ENCODE assay signal across 10 cellular contexts in genomic region chr3:136659253-136659652, GRCh38.
A peak's percentile ranks its signal among the peaks of the same experiment; 100 is the strongest.
DNase-seq lines count a peak whose midpoint lies in the region; ATAC-seq and TF ChIP-seq lines count a peak whose summit lies in the region.
"Had no signal": no experiment of that assay in that cellular context is flagged by ENCODE, and none has a peak within 500 bp of the region (broad histone marks: within the 10 kb centered on the region; RNA-seq: fewer than 3 reads in every experiment).

No MANE protein-coding gene starts in this region.

- H3K36me3 ChIP-seq in iPS-20b (ENCODE audit: insufficient read depth, low read depth, low read length) (no peaks in the 10 kb centered on the region), upper lobe of right lung (no peaks in the 10 kb centered on the region)

- no peak for TF ChIP-seq CTCF in upper lobe of right lung (IDR thresholded peaks at IDR 0.05)

- WGBS in right cardiac atrium: 46% methylated on average over 4 of the region's 4 CpGs

- ATAC-seq in right cardiac atrium: peak; percentile 37 to 57
- peak; percentile 78 for ATAC-seq in upper lobe of right lung
- ATAC-seq in HG02870 (IDR thresholded peaks at IDR 0.05; ENCODE audit: unreplicated experiment): no peak
- no peak for ATAC-seq in HG03520 (IDR thresholded peaks at IDR 0.05; ENCODE audit: unreplicated experiment)
- ATAC-seq: activated CD8-positive, alpha-beta T cell treated with anti-CD3 and anti-CD28 coated beads, Interleukin-2, amount 10 ng/mL, durations not matched to agents 7 days and 5 days had no signal

- peaks cover 2% of the 10 kb centered on the region for H3K4me1 ChIP-seq in right cardiac atrium (ENCODE audit: control insufficient read depth, insufficient read depth, low read length)
- H3K4me1 ChIP-seq in iPS-20b (ENCODE audit: insufficient read depth, low read length): peaks cover 5% of the 10 kb centered on the region; the same call in 1 of the 2 replicates
- peaks cover 17% of the 10 kb centered on the region for H3K4me1 ChIP-seq in upper lobe of right lung

- intact Hi-C loops in right cardiac atrium (cut with DNase I): no loop called here
- intact Hi-C loops in cardiac septum (cut with DNase I): no loop called here
- intact Hi-C loops in upper lobe of right lung (cut with DNase I): no loop called here

- H3K9ac ChIP-seq in iPS-20b (ENCODE audit: low read depth, low read length): no peak overlapping the region

- DNase-seq in right cardiac atrium: peak in 1 of 3 donors; percentile 30
- no peak for DNase-seq in cardiac septum (ENCODE audit: low spot score)
- DNase-seq in amygdala (lab: John Stamatoyannopoulos, UW): peak in 46 of 56 donors; percentile 1 to 90 (median 42)
- no peak for DNase-seq in upper lobe of right lung
- no peak for DNase-seq in D341Med (ENCODE audit: low spot score)
- DNase-seq: activated CD8-positive, alpha-beta T cell treated with anti-CD3 and anti-CD28 coated beads, Interleukin-2, amount 10 ng/mL, durations not matched to agents 7 days and 5 days had no signal

- no peak overlapping the region for H3K4me3 ChIP-seq in right cardiac atrium (ENCODE audit: low read length)
- H3K4me3 ChIP-seq in iPS-20b (ENCODE audit: low read length): peak overlapping the region; percentile 2; the same call in 1 of the 2 replicates
- H3K4me3 ChIP-seq in upper lobe of right lung: peak overlapping the region; percentile 4

- H3K27ac ChIP-seq in right cardiac atrium (ENCODE audit: low read length) (no peak overlapping the region), iPS-20b (ENCODE audit: low read length) (no peak overlapping the region), upper lobe of right lung (no peak overlapping the region)
- H3K27ac ChIP-seq: C4-2B had no signal

- H3K27me3 ChIP-seq in right cardiac atrium (ENCODE audit: control insufficient read depth, insufficient read depth) (no peaks in the 10 kb centered on the region), iPS-20b (ENCODE audit: insufficient read depth, low read length) (no peaks in the 10 kb centered on the region), upper lobe of right lung (no peaks in the 10 kb centered on the region)

- H3K9me3 ChIP-seq in right cardiac atrium (ENCODE audit: control insufficient read depth, low read length) (no peaks in the 10 kb centered on the region), iPS-20b (ENCODE audit: insufficient read depth, low read depth, low read length) (peaks cover 11% of the 10 kb centered on the region; the same call in 1 of the 2 replicates), upper lobe of right lung (peaks cover 7% of the 10 kb centered on the region)

Comparison
In these comparisons a context has a peak if more than half of its experiments do, and no peak if none do; other contexts are left out.
1. ATAC-seq: peak in right cardiac atrium (2 of 2) and upper lobe of right lung (single experiment); none in HG02870 (single experiment) and HG03520 (single experiment).
2. DNase-seq: peak in amygdala (46 of 56); none in cardiac septum (single experiment), upper lobe of right lung (single experiment) and D341Med (single experiment).